9 cellular contexts compared by ENCODE assay signal in the genomic region with DNA sequence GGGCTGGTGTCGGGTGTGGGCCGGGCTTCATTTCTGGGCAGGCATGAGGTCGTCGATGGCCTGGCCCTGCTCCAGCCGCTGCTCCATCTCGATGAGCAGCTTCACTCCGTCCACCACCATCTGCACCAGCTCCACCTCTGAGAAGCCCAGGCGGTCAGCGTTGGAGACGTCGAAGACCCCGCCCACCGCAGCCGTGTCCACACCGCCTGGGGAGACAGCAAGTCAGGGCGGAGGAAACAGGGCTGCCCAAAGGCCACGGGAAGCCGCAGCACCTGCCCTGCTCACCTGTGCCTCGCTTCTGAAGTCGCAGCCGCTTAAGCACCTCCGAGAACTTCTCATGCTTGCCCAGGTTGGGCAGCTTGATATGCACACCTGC. TPM values are rescaled to one million over a fixed set of nuclear protein-coding genes. Genes with fewer than 3 reads are reported as not detected.
DNase-seq lines count a peak whose midpoint lies in the region; ATAC-seq and TF ChIP-seq lines count a peak whose summit lies in the region.
"Had no signal": no experiment of that assay in that cellular context is flagged by ENCODE, and none has a peak within 500 bp of the region (broad histone marks: within the 10 kb centered on the region; RNA-seq: fewer than 3 reads in every experiment).

No MANE protein-coding gene starts in this region.

- POLR2A ChIA-PET in activated CD4-positive, alpha-beta T cell treated with anti-CD3 and anti-CD28 coated beads for 36 hours (lab: Charles Lee): no interaction called here
- POLR2A ChIA-PET in activated CD8-positive, alpha-beta T cell treated with anti-CD3 and anti-CD28 coated beads, Interleukin-2, amount 10 ng/mL, durations not matched to agents 7 days and 5 days (lab: Charles Lee): interaction anchor here (1.6 kb wide), 1 partner anchor 42 kb away, joined by 4 read pairs; no protein-coding TSS in a partner anchor
- POLR2A ChIA-PET in HEK293T (lab: Yijun Ruan, JAX): interaction anchor here (1.3 to 6.5 kb wide), 6 partner anchors 11 to 42 kb away, joined by 3 to 83 read pairs (median 18); a partner anchor contains a TSS

- H3K27ac Mint-ChIP-seq in activated CD4-positive, alpha-beta T cell treated with anti-CD3 and anti-CD28 coated beads for 36 hours: no peak overlapping the region
- H3K27ac Mint-ChIP-seq in activated CD8-positive, alpha-beta T cell treated with anti-CD3 and anti-CD28 coated beads, Interleukin-2, amount 10 ng/mL, durations not matched to agents 7 days and 5 days: no peak overlapping the region

- intact Hi-C loops in activated CD4-positive, alpha-beta T cell treated with anti-CD3 and anti-CD28 coated beads for 36 hours (cut with DNase I, micrococcal nuclease): loop anchor here in 1 of 2 experiments (2.0 to 10.0 kb wide), 2 partner anchors 401 to 445 kb away; a partner anchor contains a TSS
- intact Hi-C loops in left colon (cut with DNase I, micrococcal nuclease): loop anchor here in 1 of 2 donors (2.0 kb wide), 1 partner anchor 25 kb away; no protein-coding TSS in a partner anchor

- peak overlapping the region; percentile 87 for H3K27ac ChIP-seq in temporal lobe (ENCODE audit: low read depth, low read length)

- peaks cover 12% of the 10 kb centered on the region for H3K27me3 Mint-ChIP-seq in activated CD4-positive, alpha-beta T cell treated with anti-CD3 and anti-CD28 coated beads for 36 hours
- peaks cover 12% of the 10 kb centered on the region for H3K27me3 Mint-ChIP-seq in activated CD8-positive, alpha-beta T cell treated with anti-CD3 and anti-CD28 coated beads, Interleukin-2, amount 10 ng/mL, durations not matched to agents 7 days and 5 days (ENCODE audit: low read depth)

- no peak for DNase-seq in activated CD4-positive, alpha-beta T cell treated with anti-CD3 and anti-CD28 coated beads for 36 hours
- no peak for DNase-seq in activated CD4-positive, alpha-beta T cell treated with anti-CD3 and anti-CD28 coated beads, Interleukin-2, amount 50 U/mL, for 4 hours
- no peak for DNase-seq in activated CD8-positive, alpha-beta T cell treated with anti-CD3 and anti-CD28 coated beads, Interleukin-2, amount 10 ng/mL, durations not matched to agents 7 days and 5 days
- DNase-seq in left colon (peak; percentile 38), HEK293T (ENCODE audit: extremely low spot score) (no peak)
- DNase-seq: NCI-H526 treated with DMSO at 0.1 percent for 48 hours had no signal

- no peaks in the 10 kb centered on the region for H3K36me3 Mint-ChIP-seq in activated CD4-positive, alpha-beta T cell treated with anti-CD3 and anti-CD28 coated beads for 36 hours (ENCODE audit: low read depth)
- H3K36me3 Mint-ChIP-seq in activated CD8-positive, alpha-beta T cell treated with anti-CD3 and anti-CD28 coated beads, Interleukin-2, amount 10 ng/mL, durations not matched to agents 7 days and 5 days (ENCODE audit: low read depth): no peaks in the 10 kb centered on the region

- peak overlapping the region; percentile 10 for H3K4me3 Mint-ChIP-seq in activated CD4-positive, alpha-beta T cell treated with anti-CD3 and anti-CD28 coated beads for 36 hours
- H3K4me3 Mint-ChIP-seq in activated CD8-positive, alpha-beta T cell treated with anti-CD3 and anti-CD28 coated beads, Interleukin-2, amount 10 ng/mL, durations not matched to agents 7 days and 5 days: peak overlapping the region; percentile 40

- H3K9me3 Mint-ChIP-seq in activated CD4-positive, alpha-beta T cell treated with anti-CD3 and anti-CD28 coated beads for 36 hours (ENCODE audit: low read depth): no peaks in the 10 kb centered on the region
- no peaks in the 10 kb centered on the region for H3K9me3 Mint-ChIP-seq in activated CD8-positive, alpha-beta T cell treated with anti-CD3 and anti-CD28 coated beads, Interleukin-2, amount 10 ng/mL, durations not matched to agents 7 days and 5 days (ENCODE audit: insufficient read depth)

- no peak for ATAC-seq in activated CD4-positive, alpha-beta T cell treated with anti-CD3 and anti-CD28 coated beads for 36 hours
- no peak for ATAC-seq in activated CD8-positive, alpha-beta T cell treated with anti-CD3 and anti-CD28 coated beads, Interleukin-2, amount 10 ng/mL, durations not matched to agents 7 days and 5 days
- ATAC-seq in left colon (no peak), GM21447 (IDR thresholded peaks at IDR 0.05; ENCODE audit: unreplicated experiment) (no peak), GM19452 (IDR thresholded peaks at IDR 0.05; ENCODE audit: unreplicated experiment) (no peak)

- CTCF ChIA-PET in activated CD4-positive, alpha-beta T cell treated with anti-CD3 and anti-CD28 coated beads for 36 hours (lab: Charles Lee): interaction anchor here (1.3 to 2.2 kb wide), 3 partner anchors 17 to 38 kb away, joined by 3 to 21 read pairs (median 10); no protein-coding TSS in a partner anchor
- CTCF ChIA-PET in activated CD8-positive, alpha-beta T cell treated with anti-CD3 and anti-CD28 coated beads, Interleukin-2, amount 10 ng/mL, durations not matched to agents 7 days and 5 days (lab: Charles Lee): interaction anchor here (1.2 to 2.3 kb wide), 6 partner anchors 9 to 34 kb away, joined by 3 to 15 read pairs (median 11); a partner anchor contains a TSS
- CTCF ChIA-PET in HEK293T (lab: Yijun Ruan, JAX): interaction anchor here (0.6 to 3.5 kb wide), 6 partner anchors 9 to 39 kb away, joined by 3 to 26 read pairs (median 10); a partner anchor contains a TSS

- peaks cover 10% of the 10 kb centered on the region for H3K4me1 Mint-ChIP-seq in activated CD4-positive, alpha-beta T cell treated with anti-CD3 and anti-CD28 coated beads for 36 hours
- peaks cover 17% of the 10 kb centered on the region for H3K4me1 Mint-ChIP-seq in activated CD8-positive, alpha-beta T cell treated with anti-CD3 and anti-CD28 coated beads, Interleukin-2, amount 10 ng/mL, durations not matched to agents 7 days and 5 days (ENCODE audit: low read depth)

TF ChIP-seq in HEK293T, 16 proteins besides CTCF, POLR2A, EP300 and RAD21:
- TF ChIP-seq LEF1 (IDR thresholded peaks at IDR 0.05; ENCODE audit: borderline replicate concordance) (no peak), HDGF (IDR thresholded peaks at IDR 0.05; ENCODE audit: borderline replicate concordance) (no peak), TARDBP (IDR thresholded peaks at IDR 0.05) (no peak), NFRKB (IDR thresholded peaks at IDR 0.05) (no peak)

RNA-seq across cellular contexts. Expression of a gene that starts 2.8 kb away (rescaled TPM):
- 1 to 10 TPM; 3.4 to 4.0 TPM for total RNA-seq in activated CD4-positive, alpha-beta T cell treated with anti-CD3 and anti-CD28 coated beads for 36 hours
- total RNA-seq in activated CD8-positive, alpha-beta T cell treated with anti-CD3 and anti-CD28 coated beads, Interleukin-2, amount 10 ng/mL, durations not matched to agents 7 days and 5 days: 1 to 10 TPM; 2.2 to 2.7 TPM
- 1,000 to 10,000 TPM; 1,945 to 3,680 TPM for total RNA-seq in left colon
- total RNA-seq in temporal lobe: 249 TPM

RNA-seq across cellular contexts. Expression of a gene that starts 9.2 kb away (rescaled TPM):
- total RNA-seq in activated CD4-positive, alpha-beta T cell treated with anti-CD3 and anti-CD28 coated beads for 36 hours: 1 to 10 TPM; 8.8 to 9.0 TPM
- 1 to 10 TPM; 8.5 to 8.8 TPM for total RNA-seq in activated CD8-positive, alpha-beta T cell treated with anti-CD3 and anti-CD28 coated beads, Interleukin-2, amount 10 ng/mL, durations not matched to agents 7 days and 5 days
- total RNA-seq in left colon (10 to 100 TPM; 10.1 to 10.6 TPM), temporal lobe (4.7 TPM)

RNA-seq across cellular contexts. Expression of a gene that starts 42.6 kb away (rescaled TPM):
- total RNA-seq in activated CD4-positive, alpha-beta T cell treated with anti-CD3 and anti-CD28 coated beads for 36 hours: 10 to 100 TPM; 24.2 to 25.1 TPM
- 10 to 100 TPM; 31.1 to 33.2 TPM for total RNA-seq in activated CD8-positive, alpha-beta T cell treated with anti-CD3 and anti-CD28 coated beads, Interleukin-2, amount 10 ng/mL, durations not matched to agents 7 days and 5 days
- total RNA-seq in left colon (10 to 100 TPM; 27.0 to 29.9 TPM), temporal lobe (32.2 TPM)

RNA-seq across cellular contexts. Expression of a gene that starts 42.9 kb away (rescaled TPM):
- 10 to 100 TPM; 39.6 to 41.7 TPM for total RNA-seq in activated CD4-positive, alpha-beta T cell treated with anti-CD3 and anti-CD28 coated beads for 36 hours
- total RNA-seq in activated CD8-positive, alpha-beta T cell treated with anti-CD3 and anti-CD28 coated beads, Interleukin-2, amount 10 ng/mL, durations not matched to agents 7 days and 5 days: 10 to 100 TPM; 28.3 to 34.3 TPM
- total RNA-seq in left colon (10 to 100 TPM; 27.4 to 33.4 TPM), temporal lobe (26.8 TPM)

Comparison
In these comparisons a context has a peak if more than half of its experiments do, and no peak if none do; other contexts are left out.
1. DNase-seq: peak in left colon (2 of 2); none in activated CD4-positive, alpha-beta T cell treated with anti-CD3 and anti-CD28 coated beads for 36 hours (single experiment), activated CD4-positive, alpha-beta T cell treated with anti-CD3 and anti-CD28 coated beads, Interleukin-2, amount 50 U/mL, for 4 hours (0 of 2), activated CD8-positive, alpha-beta T cell treated with anti-CD3 and anti-CD28 coated beads, Interleukin-2, amount 10 ng/mL, durations not matched to agents 7 days and 5 days (single experiment) and HEK293T (single experiment).
2. RNA of a gene that starts 2.8 kb away (total RNA-seq): 1,945 to 3,680 TPM in left colon and 249 TPM in temporal lobe (single experiment); 3.4 to 4.0 TPM in activated CD4-positive, alpha-beta T cell treated with anti-CD3 and anti-CD28 coated beads for 36 hours and 2.2 to 2.7 TPM in activated CD8-positive, alpha-beta T cell treated with anti-CD3 and anti-CD28 coated beads, Interleukin-2, amount 10 ng/mL, durations not matched to agents 7 days and 5 days; every median in the first group is over 10 times any median in the second.